Comparison of ENCODE assay signal across 10 cellular contexts in genomic region chr1:229843627-229844238, GRCh38.
DNase-seq lines count a peak whose midpoint lies in the region; ATAC-seq and TF ChIP-seq lines count a peak whose summit lies in the region.
"Had no signal": no experiment of that assay in that cellular context is flagged by ENCODE, and none has a peak within 500 bp of the region (broad histone marks: within the 10 kb centered on the region; RNA-seq: fewer than 3 reads in every experiment).

No MANE protein-coding gene starts in this region.

- H3K4me3 ChIP-seq in BJ (ENCODE audit: low read depth, low read length): no peak overlapping the region

- H3K4me1 Mint-ChIP-seq in activated T-helper 17 cell treated with anti-CD3 and anti-CD28 coated beads, Interleukin-2, amount 50 U/mL, for 72 hours: no peaks in the 10 kb centered on the region
- peaks cover 0 to 6% of the 10 kb centered on the region in 2 donors for H3K4me1 Mint-ChIP-seq in natural killer cell
- H3K4me1 Mint-ChIP-seq: neural crest cell had no signal

- POLR2A ChIA-PET in BJ (lab: Charles Lee): no interaction called here

- no peaks in the 10 kb centered on the region for H3K36me3 ChIP-seq in BJ (ENCODE audit: control insufficient read depth, insufficient read depth, low read length)

- no peaks in the 10 kb centered on the region for H3K36me3 Mint-ChIP-seq in activated T-helper 17 cell treated with anti-CD3 and anti-CD28 coated beads, Interleukin-2, amount 50 U/mL, for 72 hours (ENCODE audit: low read depth)
- H3K36me3 Mint-ChIP-seq in natural killer cell: no peaks in the 10 kb centered on the region

- no peak overlapping the region for H3K4me3 Mint-ChIP-seq in activated T-helper 17 cell treated with anti-CD3 and anti-CD28 coated beads, Interleukin-2, amount 50 U/mL, for 72 hours
- no peak overlapping the region for H3K4me3 Mint-ChIP-seq in natural killer cell
- H3K4me3 Mint-ChIP-seq: activated naive CD8-positive, alpha-beta T cell treated with anti-CD3 and anti-CD28 coated beads, Interleukin-2, amount 50 U/mL, for 24 hours; neural crest cell had no signal

- no peaks in the 10 kb centered on the region for H3K27me3 ChIP-seq in BJ (ENCODE audit: control insufficient read depth, insufficient read depth, low read length)

- intact Hi-C loops in natural killer cell (cut with micrococcal nuclease): no loop called here

- H3K27me3 Mint-ChIP-seq in activated T-helper 17 cell treated with anti-CD3 and anti-CD28 coated beads, Interleukin-2, amount 50 U/mL, for 72 hours: peaks cover 36% of the 10 kb centered on the region
- H3K27me3 Mint-ChIP-seq in natural killer cell (ENCODE audit: low read depth in 2 of 2): peaks cover 5 to 18% of the 10 kb centered on the region in 2 donors

- no peak overlapping the region for H3K27ac Mint-ChIP-seq in activated T-helper 17 cell treated with anti-CD3 and anti-CD28 coated beads, Interleukin-2, amount 50 U/mL, for 72 hours
- H3K27ac Mint-ChIP-seq in natural killer cell: no peak overlapping the region
- H3K27ac Mint-ChIP-seq: activated naive CD8-positive, alpha-beta T cell treated with anti-CD3 and anti-CD28 coated beads, Interleukin-2, amount 50 U/mL, for 24 hours had no signal

- no peaks in the 10 kb centered on the region for H3K9me3 Mint-ChIP-seq in activated T-helper 17 cell treated with anti-CD3 and anti-CD28 coated beads, Interleukin-2, amount 50 U/mL, for 72 hours
- no peaks in the 10 kb centered on the region for H3K9me3 Mint-ChIP-seq in natural killer cell
- H3K9me3 Mint-ChIP-seq: activated naive CD8-positive, alpha-beta T cell treated with anti-CD3 and anti-CD28 coated beads, Interleukin-2, amount 50 U/mL, for 24 hours; neural crest cell had no signal

- CTCF ChIA-PET in BJ (lab: Yijun Ruan, JAX): no interaction called here

- no peak for DNase-seq in BJ (ENCODE audit: low read depth)
- DNase-seq in HT-29 (ENCODE audit: low spot score): peak; percentile 50
- peak; percentile 26 for DNase-seq in left kidney (ENCODE audit: low read depth, low spot score)
- DNase-seq in epidermal melanocyte (ENCODE audit: insufficient read length, low spot score): no peak
- DNase-seq in natural killer cell: no peak
- DNase-seq: activated naive CD8-positive, alpha-beta T cell treated with anti-CD3 and anti-CD28 coated beads, Interleukin-2, amount 50 U/mL, for 24 hours had no signal

- peak; percentile 15 for TF ChIP-seq CTCF in BJ (IDR thresholded peaks at IDR 0.05; ENCODE audit: insufficient read depth, low read depth, low read length)
- TF ChIP-seq CTCF in natural killer cell (IDR thresholded peaks at IDR 0.05): no peak

- ATAC-seq in activated T-helper 17 cell treated with anti-CD3 and anti-CD28 coated beads, Interleukin-2, amount 50 U/mL, for 72 hours (replicated peaks): peak; percentile 39
- ATAC-seq in GM21367 (IDR thresholded peaks at IDR 0.05; ENCODE audit: unreplicated experiment): no peak
- no peak for ATAC-seq in HG02885 (IDR thresholded peaks at IDR 0.05; ENCODE audit: poor library complexity, unreplicated experiment)
- no peak for ATAC-seq in natural killer cell
- ATAC-seq: activated naive CD8-positive, alpha-beta T cell treated with anti-CD3 and anti-CD28 coated beads, Interleukin-2, amount 50 U/mL, for 24 hours had no signal

Comparison
In these comparisons a context has a peak if more than half of its experiments do, and no peak if none do; other contexts are left out.
1. DNase-seq: peak in HT-29 (single experiment) and left kidney (single experiment); none in BJ (single experiment), epidermal melanocyte (single experiment) and natural killer cell (single experiment).